Comparison of ENCODE assay signal across 8 cellular contexts in genomic region chr2:201235865-201236811, GRCh38. TPM values are rescaled to one million over a fixed set of nuclear protein-coding genes. Genes with fewer than 3 reads are reported as not detected.
DNase-seq lines count a peak whose midpoint lies in the region; ATAC-seq and TF ChIP-seq lines count a peak whose summit lies in the region.

No MANE protein-coding gene starts in this region.

- no peaks in the 10 kb centered on the region; the same call in none of the 2 replicates for H3K36me3 ChIP-seq in GM06990 (ENCODE audit: control insufficient read depth, insufficient read depth, low read length)
- no peaks in the 10 kb centered on the region for H3K36me3 ChIP-seq in WERI-Rb-1
- no peaks in the 10 kb centered on the region for H3K36me3 ChIP-seq in mucosa of descending colon (ENCODE audit: low read depth)
- H3K36me3 ChIP-seq in thymus (ENCODE audit: control insufficient read depth, insufficient read depth) = peaks cover 5% of the 10 kb centered on the region

- TF ChIP-seq CTCF in GM06990 (IDR thresholded peaks at IDR 0.05; ENCODE audit: insufficient read depth, low read length, poor library complexity, severe bottlenecking) (peak; percentile 48), WERI-Rb-1 (IDR thresholded peaks at IDR 0.05; ENCODE audit: low read depth, low read length) (peak; percentile 39), mucosa of descending colon (IDR thresholded peaks at IDR 0.05) (peak; percentile 21)

- H3K4me3 ChIP-seq in GM06990 (replicated peaks; ENCODE audit: low read depth, low read length) (no peak overlapping the region), WERI-Rb-1 (ENCODE audit: low read depth, low read length) (no peak overlapping the region), mucosa of descending colon (no peak overlapping the region), thymus (ENCODE audit: low read length) (peak overlapping the region; percentile 18)

- no peaks in the 10 kb centered on the region for H3K27me3 ChIP-seq in GM06990 (replicated peaks; ENCODE audit: control insufficient read depth, insufficient read depth, low read length)
- H3K27me3 ChIP-seq in WERI-Rb-1 (ENCODE audit: insufficient read depth, low read depth, severe bottlenecking) = no peaks in the 10 kb centered on the region
- no peaks in the 10 kb centered on the region for H3K27me3 ChIP-seq in thymus (ENCODE audit: control insufficient read depth, insufficient read depth)

- 36% methylated on average over 14 of the region's 14 CpGs for WGBS in thymus

- peaks cover 18% of the 10 kb centered on the region for H3K4me1 ChIP-seq in mucosa of descending colon (ENCODE audit: low read depth)
- H3K4me1 ChIP-seq in thymus (ENCODE audit: control insufficient read depth, insufficient read depth, low read length) = peaks cover 23% of the 10 kb centered on the region

- H3K27ac ChIP-seq in WERI-Rb-1 (peak overlapping the region; percentile 56), thymus (ENCODE audit: low read depth) (no peak overlapping the region)

- ATAC-seq in mucosa of descending colon = no peak
- no peak for ATAC-seq in HG02973 (IDR thresholded peaks at IDR 0.05; ENCODE audit: unreplicated experiment)

- intact Hi-C loops in mucosa of descending colon (cut with DNase I, micrococcal nuclease) = loop anchor here (5.0 to 10.0 kb wide), 2 partner anchors 126 to 129 kb away; no protein-coding TSS in a partner anchor

- H3K9me3 ChIP-seq in WERI-Rb-1 (ENCODE audit: severe bottlenecking) (no peaks in the 10 kb centered on the region), mucosa of descending colon (no peaks in the 10 kb centered on the region), thymus (ENCODE audit: control insufficient read depth) (no peaks in the 10 kb centered on the region)

- DNase-seq in A172 (ENCODE audit: low spot score) = peak; percentile 69
- DNase-seq in GM06990 (ENCODE audit: extremely low read depth, insufficient read length) = no peak
- DNase-seq in NCI-H2227 (lab: John Stamatoyannopoulos, UW; ENCODE audit: unreplicated experiment) = peak; percentile 82
- DNase-seq in WERI-Rb-1 = peak; percentile 58
- peak; percentile 9 for DNase-seq in effector CD8-positive, alpha-beta T cell (lab: John Stamatoyannopoulos, UW)
- peak in 2 of 3 donors; percentile 62 to 77 for DNase-seq in mucosa of descending colon

RNA-seq across cellular contexts. Expression of gene CASP8, which starts 24.2 kb away (rescaled TPM):
- total RNA-seq in A172 (2014; rRNA removed; shearing (Covaris generic)) = 68.6 and 101 TPM in 2 replicates
- 10 to 100 TPM; 38.4 to 49.8 (median 48.9) TPM for total RNA-seq in mucosa of descending colon
- 41.1 TPM for polyA plus RNA-seq in thymus

RNA-seq across cellular contexts. Expression of gene CASP10, which starts 53.2 kb away (rescaled TPM):
- 3.2 and 3.9 TPM in 2 replicates for total RNA-seq in A172 (2014; rRNA removed; shearing (Covaris generic))
- 10 to 100 TPM; 38.6 to 66.1 (median 58.5) TPM for total RNA-seq in mucosa of descending colon
- polyA plus RNA-seq in thymus = 7.7 TPM
